24 cellular contexts compared by ENCODE assay signal in the genomic region with DNA sequence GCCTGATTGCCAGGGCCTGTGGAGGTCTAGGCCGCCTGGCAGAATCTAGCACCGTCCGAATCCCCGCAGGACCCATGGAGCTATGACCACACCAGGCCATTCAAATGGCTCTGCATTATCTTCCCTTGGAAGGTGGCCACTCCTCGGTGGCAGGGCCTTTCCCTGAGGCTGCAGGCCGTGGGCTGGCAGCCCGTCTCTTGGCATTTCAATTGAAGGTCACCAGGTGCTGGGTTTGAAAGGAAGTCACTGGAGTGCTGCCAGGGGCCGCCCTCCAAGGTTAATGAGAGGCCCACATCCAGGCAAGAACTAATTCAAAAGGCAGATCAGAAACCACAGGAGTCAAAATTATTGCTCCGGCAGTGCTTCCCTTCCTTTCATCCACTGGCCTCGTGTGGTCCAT. TPM values are rescaled to one million over a fixed set of nuclear protein-coding genes. Genes with fewer than 3 reads are reported as not detected.
DNase-seq lines count a peak whose midpoint lies in the region; ATAC-seq, FAIRE-seq and TF ChIP-seq lines count a peak whose summit lies in the region.
"Had no signal": no experiment of that assay in that cellular context is flagged by ENCODE, and none has a peak within 500 bp of the region (broad histone marks: within the 10 kb centered on the region; RNA-seq: fewer than 3 reads in every experiment).

No MANE protein-coding gene starts in this region.

- POLR2A ChIA-PET in PC-9 (lab: Charles Lee; ENCODE audit: unreplicated experiment): no interaction called here

- CTCF ChIA-PET in PC-9 (lab: Charles Lee): no interaction called here

- no peak overlapping the region for H3K9ac ChIP-seq in kidney (ENCODE audit: low read length in 2 of 2)

- H3F3A ChIP-seq in PC-9 (ENCODE audit: insufficient read depth, low read depth): peaks cover 9% of the 10 kb centered on the region; the same call in 1 of the 2 replicates

- H3K9me3 ChIP-seq in kidney (ENCODE audit: control insufficient read depth in 1 of 2, low read length in 2 of 2) (no peaks in the 10 kb centered on the region), PC-9 (ENCODE audit: insufficient read depth, low read depth) (no peaks in the 10 kb centered on the region)
- H3K9me3 ChIP-seq: gastrocnemius medialis, psoas muscle, testis had no signal

- H4K20me1 ChIP-seq in PC-9 (ENCODE audit: insufficient read depth): no peaks in the 10 kb centered on the region

- TF ChIP-seq CTCF in kidney (IDR thresholded peaks at IDR 0.05; ENCODE audit: borderline replicate concordance, extremely low read depth, insufficient read depth) (no peak), PC-9 (conservative IDR thresholded peaks at IDR 0.05) (no peak)

- no peak overlapping the region for H2AFZ ChIP-seq in PC-9
- H2AFZ ChIP-seq: GM23338 had no signal

- DNase-seq in NCI-H1092 treated with DMSO at 0.1 percent for 48 hours (lab: John Stamatoyannopoulos, UW) (peak; percentile 27), NCI-H1092 (lab: John Stamatoyannopoulos, UW) (no peak), DMS153 (lab: John Stamatoyannopoulos, UW) (peak; percentile 47), NCI-H69 (lab: John Stamatoyannopoulos, UW) (peak; percentile 93), kidney (peak; percentile 39), AG08396 (ENCODE audit: low spot score) (no peak), PC-9 (no peak)
- DNase-seq: activated CD4-positive, alpha-beta memory T cell treated with anti-CD3 and anti-CD28 coated beads for 36 hours; gastrocnemius medialis; left cardiac atrium; NCI-H1930; psoas muscle; testis; WERI-Rb-1 had no signal

- no peak for ATAC-seq in GM19463 (IDR thresholded peaks at IDR 0.05; ENCODE audit: unreplicated experiment)
- ATAC-seq: gastrocnemius medialis, GM23338, left cardiac atrium, psoas muscle, Right ventricle myocardium inferior had no signal

- H3K27me3 ChIP-seq in PC-9 (ENCODE audit: insufficient read depth, low read depth): peaks cover 3% of the 10 kb centered on the region
- H3K27me3 ChIP-seq: gastrocnemius medialis, testis had no signal

- H3K27ac ChIP-seq in kidney (ENCODE audit: low read depth in 2 of 2, low read length in 2 of 2) (no peak overlapping the region), PC-9 (no peak overlapping the region)
- H3K27ac ChIP-seq: 22Rv1, gastrocnemius medialis, psoas muscle, testis, WERI-Rb-1 had no signal

- H3K79me2 ChIP-seq in PC-9 (ENCODE audit: low read depth): no peaks in the 10 kb centered on the region

- FAIRE-seq in kidney (lab: Jason Lieb, UNC): no peak
- FAIRE-seq: bronchial epithelial cell had no signal

- H3K4me2 ChIP-seq in PC-9: no peak overlapping the region
- H3K4me2 ChIP-seq: GM23338 had no signal

- H3K4me1 ChIP-seq in kidney (ENCODE audit: control insufficient read depth in 1 of 2, insufficient read depth in 1 of 2, low read depth in 1 of 2, low read length in 2 of 2): peaks cover 0 to 10% of the 10 kb centered on the region in 2 donors
- H3K4me1 ChIP-seq in PC-9 (replicated peaks; ENCODE audit: insufficient read depth): no peaks in the 10 kb centered on the region
- H3K4me1 ChIP-seq: gastrocnemius medialis, psoas muscle, testis had no signal

- intact Hi-C loops in kidney (cut with DNase I) (no loop called here), PC-9 (cut with micrococcal nuclease; ENCODE audit: unreplicated experiment) (no loop called here)

- H3K36me3 ChIP-seq in kidney (ENCODE audit: control insufficient read depth in 1 of 2, insufficient read depth in 2 of 2, low read length in 2 of 2) (peaks cover 0 to 2% of the 10 kb centered on the region in 2 donors), PC-9 (ENCODE audit: low read depth) (no peaks in the 10 kb centered on the region)
- H3K36me3 ChIP-seq: gastrocnemius medialis, WERI-Rb-1 had no signal

- no peaks in the 10 kb centered on the region for H3K9me2 ChIP-seq in PC-9 (ENCODE audit: insufficient read depth)

- no peak overlapping the region for H3K4me3 ChIP-seq in kidney (ENCODE audit: low read length in 2 of 2)
- H3K4me3 ChIP-seq in PC-9: no peak overlapping the region
- H3K4me3 ChIP-seq: gastrocnemius medialis, GM23338, psoas muscle, testis had no signal

- BruUV-seq in PC-9 (replicated peaks; lab: Mats Ljungman, UMichigan): no TSS peak

RNA-seq across cellular contexts. Expression of a gene that starts 27.7 kb away (rescaled TPM):
- total RNA-seq in kidney (not detected), PC-9 (2021) (not detected in 2 replicates)
- not detected for polyA plus RNA-seq in kidney (ENCODE audit: insufficient read depth, low read depth, low replicate concordance)
- total RNA-seq: activated CD4-positive, alpha-beta memory T cell treated with anti-CD3 and anti-CD28 coated beads for 36 hours; bronchial epithelial cell; gastrocnemius medialis; left cardiac atrium; MCF 10A; mesothelial cell of epicardium; neural crest cell; psoas muscle; Right ventricle myocardium inferior had no signal
- polyA plus RNA-seq: BJ, esophagus, psoas muscle had no signal

Comparison
In these comparisons a context has a peak if more than half of its experiments do, and no peak if none do; other contexts are left out.
1. DNase-seq: peak in NCI-H1092 treated with DMSO at 0.1 percent for 48 hours (single experiment), DMS153 (single experiment), NCI-H69 (single experiment) and kidney (single experiment); none in NCI-H1092 (single experiment), AG08396 (single experiment) and PC-9 (0 of 2).